In genomic region chr1:244375061-244375460, GRCh38 we compare ENCODE assay signal across 30 cellular contexts.
"Had no signal": no experiment of that assay in that cellular context is flagged by ENCODE, and none has a peak within 500 bp of the region (broad histone marks: within the 10 kb centered on the region; RNA-seq: fewer than 3 reads in every experiment).

No MANE protein-coding gene starts in this region.

- DNase-seq: activated effector memory CD4-positive, alpha-beta T cell treated with Interleukin-2 at 50 U/mL for 16 hours; activated gamma-delta T cell; activated gamma-delta T cell treated with Interleukin-2 at 50 U/mL for 16 hours; activated naive CD4-positive, alpha-beta T cell; activated naive CD4-positive, alpha-beta T cell treated with anti-CD3 and anti-CD28 coated beads for 36 hours; activated naive CD4-positive, alpha-beta T cell treated with anti-CD3 and anti-CD28 coated beads, Interleukin-2, amount 10 ng/mL, durations not matched to agents 7 days and 5 days; activated naive CD4-positive, alpha-beta T cell treated with anti-CD3 and anti-CD28 coated beads, Interleukin-2, amount 50 U/mL, for 16 hours; activated naive CD4-positive, alpha-beta T cell treated with Interleukin-2 at 50 U/mL for 16 hours; activated naive CD8-positive, alpha-beta T cell treated with anti-CD3 and anti-CD28 coated beads for 36 hours; activated naive CD8-positive, alpha-beta T cell treated with anti-CD3 and anti-CD28 coated beads, Interleukin-2, amount 10 ng/mL, durations not matched to agents 7 days and 5 days; activated naive CD8-positive, alpha-beta T cell treated with anti-CD3 and anti-CD28 coated beads, Interleukin-2, amount 50 U/mL, for 24 hours; activated T-cell treated with anti-CD3 and anti-CD28 coated beads, Interleukin-2, amount 50 U/mL, for 1 hour; activated T-cell treated with anti-CD3 and anti-CD28 coated beads, Interleukin-2, amount 50 U/mL, for 24 hours; activated T-cell treated with anti-CD3 and anti-CD28 coated beads, Interleukin-2, amount 50 U/mL, for 4 hours; activated T-cell treated with anti-CD3 and anti-CD28 coated beads, Interleukin-2, amount 50 U/mL, for 48 hours; activated T-cell treated with anti-CD3 and anti-CD28 coated beads, Interleukin-2, amount 50 U/mL, for 72 hours; adrenal gland; amniotic stem cell; amygdala; anterior cingulate cortex; body of pancreas; brain microvascular endothelial cell; caudate nucleus; central memory CD4-positive, alpha-beta T cell; cerebellar nuclear complex had no signal

- FAIRE-seq: astrocyte, bronchial epithelial cell had no signal

- H3K9me3 ChIP-seq: adrenal gland, ascending aorta, body of pancreas, breast epithelium had no signal

- H3K27ac ChIP-seq: adrenal gland, ascending aorta, body of pancreas, brain microvascular endothelial cell, breast epithelium, cardiac muscle cell had no signal

- H3K36me3 ChIP-seq: adrenal gland, ascending aorta, brain microvascular endothelial cell, breast epithelium, cardiac muscle cell had no signal

- H3K4me1 ChIP-seq: adrenal gland, ascending aorta, body of pancreas, breast epithelium had no signal

- H3K4me3 ChIP-seq: adrenal gland, ascending aorta, body of pancreas, breast epithelium, cardiac muscle cell had no signal

- H3K27me3 ChIP-seq: adrenal gland, ascending aorta, body of pancreas, brain microvascular endothelial cell, breast epithelium, cardiac muscle cell had no signal
